In the genomic region with DNA sequence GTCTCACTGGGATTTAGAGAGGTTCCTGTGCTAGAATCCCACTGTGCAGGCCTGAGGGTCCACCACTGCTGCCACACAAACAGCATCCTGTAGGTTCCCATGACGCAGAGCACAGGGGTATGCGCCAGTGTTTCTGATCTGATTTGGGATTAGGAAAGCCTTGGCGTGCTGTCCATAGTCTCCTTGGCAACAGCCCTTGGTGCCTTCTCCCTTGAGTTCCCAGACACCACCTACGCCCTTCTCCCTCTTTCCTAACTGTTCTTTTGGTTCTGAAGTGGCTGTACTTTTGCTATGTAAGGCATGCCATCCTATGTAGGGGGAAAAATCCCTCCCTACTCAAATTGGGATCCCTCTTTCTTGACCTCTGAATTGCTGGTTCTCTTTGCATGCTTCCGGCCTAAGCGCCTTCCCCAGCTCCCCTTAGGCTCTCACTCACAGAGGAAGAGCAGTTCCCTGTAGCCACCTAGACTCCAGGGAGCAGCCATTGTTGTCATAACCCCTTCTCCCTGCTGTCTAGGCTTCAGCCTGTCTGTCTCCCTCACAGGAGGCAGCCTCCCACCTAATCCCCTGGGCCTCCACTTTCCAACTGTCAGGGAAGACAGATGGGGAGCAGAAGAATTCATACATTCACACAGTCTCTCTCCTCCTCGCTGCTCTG, we compare ENCODE assay signal across 8 cellular contexts. TPM values are rescaled to one million over a fixed set of nuclear protein-coding genes. Genes with fewer than 3 reads are reported as not detected.
DNase-seq lines count a peak whose midpoint lies in the region; ATAC-seq and TF ChIP-seq lines count a peak whose summit lies in the region.

No MANE protein-coding gene starts in this region.

- H2BK12ac ChIP-seq in mesenchymal stem cell (ENCODE audit: low read length in 2 of 2), result peak overlapping the region in 1 of 2 experiments; percentile 4

- H3K4me2 ChIP-seq in mesenchymal stem cell (ENCODE audit: low read length, poor library complexity, severe bottlenecking), result no peak overlapping the region

- H3K27me3 ChIP-seq in WERI-Rb-1 (ENCODE audit: insufficient read depth, low read depth, severe bottlenecking) (no peaks in the 10 kb centered on the region), mesenchymal stem cell (ENCODE audit: control insufficient read depth in 1 of 2, insufficient read depth in 1 of 2, low read length in 2 of 2) (no peaks in the 10 kb centered on the region)

- no peak overlapping the region for H3K9ac ChIP-seq in mesenchymal stem cell (ENCODE audit: low read length)

- no peak overlapping the region for H2BK15ac ChIP-seq in mesenchymal stem cell (ENCODE audit: low read depth, poor library complexity, severe bottlenecking)

- peaks cover under 1% of the 10 kb centered on the region for H3K4me1 ChIP-seq in mesenchymal stem cell (ENCODE audit: control insufficient read depth, insufficient read depth, low read depth, low read length)

- peak overlapping the region; percentile 6 to 7 for H3K18ac ChIP-seq in mesenchymal stem cell (ENCODE audit: low read depth in 1 of 2, low read length in 2 of 2)

- peak overlapping the region; percentile 91 for H4K8ac ChIP-seq in mesenchymal stem cell (ENCODE audit: low read length)

- H3K27ac ChIP-seq in WERI-Rb-1 (no peak overlapping the region), mesenchymal stem cell (ENCODE audit: low read length, poor library complexity, severe bottlenecking) (no peak overlapping the region)

- peak overlapping the region in 1 of 2 experiments; percentile 59 for H3K4ac ChIP-seq in mesenchymal stem cell (ENCODE audit: low read depth in 1 of 2, low read length in 2 of 2)

- H2BK120ac ChIP-seq in mesenchymal stem cell (ENCODE audit: low read depth, low read length), result no peak overlapping the region

- peak; percentile 72 for DNase-seq in COLO829 (ENCODE audit: low spot score)
- peak; percentile 43 for DNase-seq in WERI-Rb-1
- no peak for DNase-seq in mesenchymal stem cell
- no peak for DNase-seq in NCI-H2107 (lab: John Stamatoyannopoulos, UW)
- DNase-seq in NCI-H510A treated with DMSO at 0.1 percent for 48 hours (lab: John Stamatoyannopoulos, UW), result no peak
- DNase-seq in NCI-H128 (lab: John Stamatoyannopoulos, UW; ENCODE audit: unreplicated experiment), result no peak
- DNase-seq in stimulated activated CD4-positive, alpha-beta T cell treated with anti-CD3 and anti-CD28 coated beads, Interleukin-15, amount 100 ng/mL, for 24 hours, result no peak

- no peak overlapping the region for H2BK5ac ChIP-seq in mesenchymal stem cell (ENCODE audit: low read depth, low read length, poor library complexity, severe bottlenecking)

- no peaks in the 10 kb centered on the region for H3K79me1 ChIP-seq in mesenchymal stem cell (replicated peaks; ENCODE audit: low read length, poor library complexity, severe bottlenecking)

- no peak overlapping the region for H3K23ac ChIP-seq in mesenchymal stem cell (ENCODE audit: low read length in 2 of 2)

- no peak overlapping the region for H3K14ac ChIP-seq in mesenchymal stem cell (ENCODE audit: low read length in 2 of 2)

- peak overlapping the region; percentile 79 for H4K91ac ChIP-seq in mesenchymal stem cell (ENCODE audit: low read length)

- H3K9me3 ChIP-seq in WERI-Rb-1 (ENCODE audit: severe bottlenecking) (no peaks in the 10 kb centered on the region), mesenchymal stem cell (ENCODE audit: control insufficient read depth, low read length) (no peaks in the 10 kb centered on the region)

- H3K36me3 ChIP-seq in WERI-Rb-1, result no peaks in the 10 kb centered on the region
- H3K36me3 ChIP-seq in mesenchymal stem cell (ENCODE audit: control insufficient read depth in 1 of 2, insufficient read depth in 2 of 2, low read depth in 1 of 2, low read length in 2 of 2), result no peaks in the 10 kb centered on the region

- H2AFZ ChIP-seq in mesenchymal stem cell (ENCODE audit: low read depth, low read length), result no peak overlapping the region

- H3K4me3 ChIP-seq in WERI-Rb-1 (ENCODE audit: low read depth, low read length), result no peak overlapping the region
- no peak overlapping the region for H3K4me3 ChIP-seq in mesenchymal stem cell (ENCODE audit: insufficient read depth in 1 of 2, low read depth in 1 of 2, low read length in 2 of 2)

- 78% methylated on average over 5 of the region's 7 CpGs for WGBS in mesenchymal stem cell

- no peak overlapping the region for H2AK5ac ChIP-seq in mesenchymal stem cell (ENCODE audit: low read length, severe bottlenecking)

- peak; percentile 32 for ATAC-seq in GM21717 (IDR thresholded peaks at IDR 0.05; ENCODE audit: unreplicated experiment)

- TF ChIP-seq CTCF in WERI-Rb-1 (IDR thresholded peaks at IDR 0.05; ENCODE audit: low read depth, low read length), result no peak

RNA-seq across cellular contexts. Expression of a gene that starts 14.8 kb away (rescaled TPM):
- polyA plus RNA-seq in mesenchymal stem cell (2013, experiment 1 of 2), result 7.6 TPM
- polyA plus RNA-seq in mesenchymal stem cell (2013, experiment 2 of 2), result 6.9 TPM

Comparison
In these comparisons a context has a peak if more than half of its experiments do, and no peak if none do; other contexts are left out.
1. DNase-seq: peak in COLO829 (single experiment) and WERI-Rb-1 (single experiment); none in mesenchymal stem cell (single experiment), NCI-H2107 (single experiment), NCI-H510A treated with DMSO at 0.1 percent for 48 hours (single experiment), NCI-H128 (single experiment) and stimulated activated CD4-positive, alpha-beta T cell treated with anti-CD3 and anti-CD28 coated beads, Interleukin-15, amount 100 ng/mL, for 24 hours (single experiment).